11 cellular contexts compared by ENCODE assay signal in genomic region chr5:43485406-43485805, GRCh38. TPM values are rescaled to one million over a fixed set of nuclear protein-coding genes. Genes with fewer than 3 reads are reported as not detected.
A peak's percentile ranks its signal among the peaks of the same experiment; 100 is the strongest.
DNase-seq lines count a peak whose midpoint lies in the region; ATAC-seq and TF ChIP-seq lines count a peak whose summit lies in the region.
"Had no signal": no experiment of that assay in that cellular context is flagged by ENCODE, and none has a peak within 500 bp of the region (broad histone marks: within the 10 kb centered on the region; RNA-seq: fewer than 3 reads in every experiment).

No MANE protein-coding gene starts in this region.

- H3K79me2 ChIP-seq in SU-DHL-6 (ENCODE audit: insufficient read depth, low read length) (peaks cover 22% of the 10 kb centered on the region), hepatocyte (peaks cover 11% of the 10 kb centered on the region)

- ATAC-seq in upper lobe of right lung: peak; percentile 36

- intact Hi-C loops in upper lobe of right lung (cut with DNase I): no loop called here

- no peak overlapping the region for H3K27ac ChIP-seq in SU-DHL-6 (ENCODE audit: low read depth, low read length)
- H3K27ac ChIP-seq in hepatocyte: peak overlapping the region; percentile 98
- H3K27ac ChIP-seq in upper lobe of right lung: no peak overlapping the region

- peak; percentile 13 for DNase-seq in stimulated activated CD4-positive, alpha-beta T cell treated with anti-CD3 and anti-CD28 coated beads, Interleukin-1b, Interleukin-23, amount 100 ng/mL, for 48 hours
- DNase-seq in stimulated activated CD4-positive, alpha-beta T cell treated with anti-CD3 and anti-CD28 coated beads, Interleukin-2, amount 100 ng/mL, for 48 hours: no peak
- DNase-seq in hepatocyte (ENCODE audit: low spot score) (peak; percentile 5), upper lobe of right lung (no peak), NCI-H82 (lab: John Stamatoyannopoulos, UW) (no peak), NCI-H2227 (lab: John Stamatoyannopoulos, UW; ENCODE audit: unreplicated experiment) (no peak), AG08395 (ENCODE audit: low spot score) (no peak)
- DNase-seq: COR-L47; NCI-H1092 treated with DMSO at 0.1 percent for 48 hours; stimulated activated CD4-positive, alpha-beta T cell treated with anti-CD3 and anti-CD28 coated beads, Interleukin-4, amount 100 ng/mL, for 4 hours had no signal

- H3K27me3 ChIP-seq in SU-DHL-6 (ENCODE audit: low read length) (no peaks in the 10 kb centered on the region), hepatocyte (no peaks in the 10 kb centered on the region), upper lobe of right lung (no peaks in the 10 kb centered on the region)

- H3K9ac ChIP-seq in SU-DHL-6 (ENCODE audit: low read length): peak overlapping the region; percentile 80; the same call in 1 of the 2 replicates

- peaks cover 30% of the 10 kb centered on the region for H3F3A ChIP-seq in SU-DHL-6 (ENCODE audit: insufficient read depth)

- H4K20me1 ChIP-seq in SU-DHL-6 (ENCODE audit: low read depth, low read length) (no peaks in the 10 kb centered on the region), hepatocyte (ENCODE audit: insufficient read depth, poor library complexity, severe bottlenecking) (no peaks in the 10 kb centered on the region)

- TF ChIP-seq CTCF in SU-DHL-6 (IDR thresholded peaks at IDR 0.05; ENCODE audit: insufficient read depth, low read length, poor library complexity, severe bottlenecking) (no peak), hepatocyte (IDR thresholded peaks at IDR 0.05; ENCODE audit: poor library complexity) (no peak), upper lobe of right lung (IDR thresholded peaks at IDR 0.05) (no peak)

- 97% methylated on average over 2 of the region's 2 CpGs for WGBS in hepatocyte (ENCODE audit: low lambda C conversion rate, missing lambda C conversion rate)

- H3K4me2 ChIP-seq in SU-DHL-6 (ENCODE audit: low read depth, low read length, poor library complexity, severe bottlenecking) (no peak overlapping the region), hepatocyte (no peak overlapping the region)

- peaks cover 11% of the 10 kb centered on the region for H3K4me1 ChIP-seq in hepatocyte (ENCODE audit: insufficient read depth)
- peaks cover 14% of the 10 kb centered on the region for H3K4me1 ChIP-seq in upper lobe of right lung

- no peak overlapping the region for H2AFZ ChIP-seq in SU-DHL-6 (ENCODE audit: low read depth, low read length, severe bottlenecking)
- no peak overlapping the region for H2AFZ ChIP-seq in hepatocyte

- H3K36me3 ChIP-seq in SU-DHL-6 (ENCODE audit: low read length) (peaks cover 22% of the 10 kb centered on the region), hepatocyte (replicated peaks; ENCODE audit: insufficient read depth, low read depth) (no peaks in the 10 kb centered on the region), upper lobe of right lung (no peaks in the 10 kb centered on the region)

- H3K4me3 ChIP-seq in SU-DHL-6 (ENCODE audit: insufficient read depth, low read length, poor library complexity, severe bottlenecking) (no peak overlapping the region), hepatocyte (no peak overlapping the region), upper lobe of right lung (no peak overlapping the region)

- H3K9me3 ChIP-seq in SU-DHL-6 (ENCODE audit: insufficient read depth, low read length) (no peaks in the 10 kb centered on the region), hepatocyte (ENCODE audit: low read depth) (no peaks in the 10 kb centered on the region), upper lobe of right lung (no peaks in the 10 kb centered on the region)

- H3K9me2 ChIP-seq in SU-DHL-6 (replicated peaks; ENCODE audit: insufficient read depth, low read length) (no peaks in the 10 kb centered on the region), hepatocyte (replicated peaks; ENCODE audit: insufficient read depth) (no peaks in the 10 kb centered on the region)

RNA-seq across cellular contexts. Expression of gene TMEM267, which starts 1.7 kb away (rescaled TPM):
- total RNA-seq in hepatocyte (17.4 and 19.4 TPM in 2 replicates), upper lobe of right lung (12.0 TPM)
- 7.9 and 9.7 TPM in 2 replicates for polyA plus RNA-seq in hepatocyte

RNA-seq across cellular contexts. Expression of gene C5orf34, which starts 29.5 kb away (rescaled TPM):
- 2.1 and 4.5 TPM in 2 replicates for total RNA-seq in hepatocyte
- polyA plus RNA-seq in hepatocyte: 1.9 and 3.3 TPM in 2 replicates
- 2.6 TPM for total RNA-seq in upper lobe of right lung

Comparison
In these comparisons a context has a peak if more than half of its experiments do, and no peak if none do; other contexts are left out.
1. DNase-seq: peak in stimulated activated CD4-positive, alpha-beta T cell treated with anti-CD3 and anti-CD28 coated beads, Interleukin-1b, Interleukin-23, amount 100 ng/mL, for 48 hours (single experiment) and hepatocyte (single experiment); none in stimulated activated CD4-positive, alpha-beta T cell treated with anti-CD3 and anti-CD28 coated beads, Interleukin-2, amount 100 ng/mL, for 48 hours (0 of 2), upper lobe of right lung (single experiment), NCI-H82 (single experiment), NCI-H2227 (single experiment) and AG08395 (single experiment).